In genomic region chr3:160081958-160082533, GRCh38 we compare ENCODE assay signal across 34 cellular contexts.
"Had no signal": no experiment of that assay in that cellular context is flagged by ENCODE, and none has a peak within 500 bp of the region (broad histone marks: within the 10 kb centered on the region; RNA-seq: fewer than 3 reads in every experiment).

No MANE protein-coding gene starts in this region.

- H3K9me3 ChIP-seq: ascending aorta, breast epithelium, gastrocnemius medialis, heart left ventricle had no signal

- H3K36me3 Mint-ChIP-seq: activated naive CD4-positive, alpha-beta T cell treated with anti-CD3 and anti-CD28 coated beads, Interleukin-2, amount 10 ng/mL, durations not matched to agents 7 days and 5 days; activated naive CD4-positive, alpha-beta T cell treated with anti-CD3 and anti-CD28 coated beads, Interleukin-2, amount 50 U/mL, for 72 hours; activated naive CD8-positive, alpha-beta T cell treated with anti-CD3 and anti-CD28 coated beads, Interleukin-2, amount 10 ng/mL, durations not matched to agents 7 days and 5 days; brain had no signal

- H3K4me3 Mint-ChIP-seq: activated B cell treated with CpG ODN at 0.5 μM for 24 hours; activated CD8-positive, alpha-beta T cell treated with anti-CD3 and anti-CD28 coated beads for 36 hours; activated naive CD4-positive, alpha-beta T cell treated with anti-CD3 and anti-CD28 coated beads, Interleukin-2, amount 10 ng/mL, durations not matched to agents 7 days and 5 days; activated naive CD8-positive, alpha-beta T cell treated with anti-CD3 and anti-CD28 coated beads, Interleukin-2, amount 10 ng/mL, durations not matched to agents 7 days and 5 days; activated T-cell treated with anti-CD3 and anti-CD28 coated beads, Interleukin-2, amount 50 U/mL, for 4 hours; brain; dendritic cell treated with granulocyte-macrophage colony-stimulating factor and Interleukin-4, amounts not matched to agents 40 ng/mL and 50 ng/mL, for 4 days; T-helper 17 cell; T-helper 2 cell treated with Interferon-gamma antibody and Interleukin-4, amounts not matched to agents 5 μg/mL and 100 μg/mL, for 36 hours had no signal

- ATAC-seq: activated CD4-positive, CD25-positive, alpha-beta regulatory T cell treated with anti-CD3 and anti-CD28 coated beads, Interleukin-2, amount 50 U/mL, for 24 hours; activated CD8-positive, alpha-beta T cell treated with anti-CD3 and anti-CD28 coated beads for 36 hours; activated T-cell treated with anti-CD3 and anti-CD28 coated beads, Interleukin-2, amount 50 U/mL, for 4 hours; foreskin keratinocyte; gastrocnemius medialis; heart left ventricle; T-helper 17 cell had no signal

- H3K27ac Mint-ChIP-seq: activated B cell treated with CpG ODN at 0.5 μM for 24 hours; activated CD8-positive, alpha-beta T cell treated with anti-CD3 and anti-CD28 coated beads for 36 hours; activated naive CD4-positive, alpha-beta T cell treated with anti-CD3 and anti-CD28 coated beads, Interleukin-2, amount 10 ng/mL, durations not matched to agents 7 days and 5 days; activated naive CD4-positive, alpha-beta T cell treated with anti-CD3 and anti-CD28 coated beads, Interleukin-2, amount 50 U/mL, for 72 hours; activated naive CD8-positive, alpha-beta T cell treated with anti-CD3 and anti-CD28 coated beads, Interleukin-2, amount 10 ng/mL, durations not matched to agents 7 days and 5 days; activated T-helper 2 cell treated with anti-CD3 and anti-CD28 coated beads, Interferon-gamma antibody, Interleukin-2, Interleukin-4, amounts not matched to agents 10 μg/mL and 5 μg/mL and 100 μg/mL, durations not matched to agents 14 hours and 24 hours and 36 hours; brain; dendritic cell treated with granulocyte-macrophage colony-stimulating factor and Interleukin-4, amounts not matched to agents 40 ng/mL and 50 ng/mL, for 4 days; T-helper 17 cell; T-helper 2 cell treated with Interferon-gamma antibody and Interleukin-4, amounts not matched to agents 5 μg/mL and 100 μg/mL, for 36 hours had no signal

- H3K36me3 ChIP-seq: ascending aorta, breast epithelium, cardiac muscle cell, gastrocnemius medialis, heart left ventricle, WERI-Rb-1 had no signal

- H3K27me3 Mint-ChIP-seq: activated B cell treated with CpG ODN at 0.5 μM for 24 hours; activated CD8-positive, alpha-beta T cell treated with anti-CD3 and anti-CD28 coated beads for 36 hours; activated naive CD4-positive, alpha-beta T cell treated with anti-CD3 and anti-CD28 coated beads, Interleukin-2, amount 10 ng/mL, durations not matched to agents 7 days and 5 days; activated naive CD8-positive, alpha-beta T cell treated with anti-CD3 and anti-CD28 coated beads, Interleukin-2, amount 10 ng/mL, durations not matched to agents 7 days and 5 days; brain; dendritic cell treated with granulocyte-macrophage colony-stimulating factor and Interleukin-4, amounts not matched to agents 40 ng/mL and 50 ng/mL, for 4 days; T-helper 17 cell had no signal

- H3K9me3 Mint-ChIP-seq: activated naive CD4-positive, alpha-beta T cell treated with anti-CD3 and anti-CD28 coated beads, Interleukin-2, amount 10 ng/mL, durations not matched to agents 7 days and 5 days; activated T-helper 2 cell treated with anti-CD3 and anti-CD28 coated beads, Interferon-gamma antibody, Interleukin-2, Interleukin-4, amounts not matched to agents 10 μg/mL and 5 μg/mL and 100 μg/mL, durations not matched to agents 14 hours and 24 hours and 36 hours; dendritic cell treated with granulocyte-macrophage colony-stimulating factor and Interleukin-4, amounts not matched to agents 40 ng/mL and 50 ng/mL, for 4 days had no signal

- DNase-seq: activated B cell treated with CpG ODN at 0.5 μM for 24 hours; activated CD4-positive, alpha-beta T cell treated with anti-CD3 and anti-CD28 coated beads for 48 hours; activated CD4-positive, alpha-beta T cell treated with anti-CD3 and anti-CD28 coated beads, Interleukin-2, amount 50 U/mL, for 1 hour; activated CD4-positive, alpha-beta T cell treated with anti-CD3 and anti-CD28 coated beads, Interleukin-2, amount 50 U/mL, for 48 hours; activated CD8-positive, alpha-beta memory T cell treated with anti-CD3 and anti-CD28 coated beads for 24 hours; activated CD8-positive, alpha-beta T cell treated with anti-CD3 and anti-CD28 coated beads for 36 hours; activated effector memory CD4-positive, alpha-beta T cell treated with anti-CD3 and anti-CD28 coated beads, Interleukin-2, amount 50 U/mL, for 16 hours; activated naive CD4-positive, alpha-beta T cell; activated naive CD4-positive, alpha-beta T cell treated with anti-CD3 and anti-CD28 coated beads, Interleukin-2, amount 10 ng/mL, durations not matched to agents 7 days and 5 days; activated naive CD8-positive, alpha-beta T cell treated with anti-CD3 and anti-CD28 coated beads, Interleukin-2, amount 10 ng/mL, durations not matched to agents 7 days and 5 days; activated T-cell treated with anti-CD3 and anti-CD28 coated beads, Interleukin-2, amount 50 U/mL, for 4 hours; central memory CD4-positive, alpha-beta T cell; cerebellar nuclear complex; dorsolateral prefrontal cortex; effector memory CD4-positive, alpha-beta T cell; erythroblast; foreskin keratinocyte; gastrocnemius medialis; glutamatergic neuron; heart left ventricle; T-helper 1 cell; T-helper 17 cell; T1000; WERI-Rb-1 had no signal

- H3K4me3 ChIP-seq: ascending aorta, breast epithelium, cardiac muscle cell, coronary artery, dorsolateral prefrontal cortex, gastrocnemius medialis, heart left ventricle had no signal

- H3K27ac ChIP-seq: ascending aorta, breast epithelium, cardiac muscle cell, coronary artery, dorsolateral prefrontal cortex, foreskin keratinocyte, gastrocnemius medialis, heart left ventricle, WERI-Rb-1 had no signal

- H3K4me1 Mint-ChIP-seq: activated B cell treated with CpG ODN at 0.5 μM for 24 hours; activated naive CD4-positive, alpha-beta T cell treated with anti-CD3 and anti-CD28 coated beads, Interleukin-2, amount 10 ng/mL, durations not matched to agents 7 days and 5 days; activated naive CD8-positive, alpha-beta T cell treated with anti-CD3 and anti-CD28 coated beads, Interleukin-2, amount 10 ng/mL, durations not matched to agents 7 days and 5 days; brain; T-helper 17 cell had no signal

- H3K4me1 ChIP-seq: ascending aorta, breast epithelium, foreskin keratinocyte, gastrocnemius medialis, heart left ventricle had no signal

- H3K27me3 ChIP-seq: ascending aorta, breast epithelium, cardiac muscle cell, dorsolateral prefrontal cortex, foreskin keratinocyte, gastrocnemius medialis, heart left ventricle had no signal
